38 cellular contexts compared by ENCODE assay signal in the genomic region with DNA sequence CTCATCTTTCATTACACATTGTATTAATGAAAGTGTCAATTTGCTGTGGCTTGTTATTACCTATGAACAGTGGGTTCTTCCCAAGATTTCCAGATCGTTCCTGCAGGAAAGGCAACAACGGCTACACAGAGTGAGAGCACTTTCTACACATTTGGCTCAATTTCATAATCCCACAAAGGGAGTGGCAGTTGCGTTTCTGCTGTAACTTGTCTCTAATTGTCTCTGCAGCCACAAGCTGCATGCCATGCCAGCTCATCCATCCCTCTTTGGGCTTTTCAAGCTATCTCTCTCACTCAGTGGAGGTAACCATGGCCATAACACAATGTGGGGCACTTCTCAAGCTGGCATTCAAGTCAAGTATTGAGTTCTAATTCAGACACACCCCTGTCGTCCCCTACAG. TPM values are rescaled to one million over a fixed set of nuclear protein-coding genes. Genes with fewer than 3 reads are reported as not detected.
"Had no signal": no experiment of that assay in that cellular context is flagged by ENCODE, and none has a peak within 500 bp of the region (broad histone marks: within the 10 kb centered on the region; RNA-seq: fewer than 3 reads in every experiment).

No MANE protein-coding gene starts in this region.

- H3K4me3 Mint-ChIP-seq: activated CD4-positive, alpha-beta memory T cell treated with anti-CD3 and anti-CD28 coated beads, Interleukin-2, amount 10 ng/mL, durations not matched to agents 7 days and 5 days; activated CD4-positive, alpha-beta T cell treated with anti-CD3 and anti-CD28 coated beads, Interleukin-2, amount 10 ng/mL, durations not matched to agents 7 days and 5 days; activated naive CD8-positive, alpha-beta T cell; activated T-cell treated with anti-CD3 and anti-CD28 coated beads, Interleukin-2, amount 50 U/mL, for 24 hours; activated T-cell treated with anti-CD3 and anti-CD28 coated beads, Interleukin-2, amount 50 U/mL, for 72 hours; activated T-helper 17 cell treated with anti-CD3 and anti-CD28 coated beads, Interleukin-2, amount 50 U/mL, for 72 hours; T-helper 17 cell; T-helper 2 cell treated with Interferon-gamma antibody and Interleukin-4, amounts not matched to agents 5 μg/mL and 100 μg/mL, for 36 hours; WTC11 had no signal

- H3K27me3 Mint-ChIP-seq: activated CD4-positive, alpha-beta memory T cell treated with anti-CD3 and anti-CD28 coated beads, Interleukin-2, amount 10 ng/mL, durations not matched to agents 7 days and 5 days; activated CD4-positive, alpha-beta T cell treated with anti-CD3 and anti-CD28 coated beads, Interleukin-2, amount 10 ng/mL, durations not matched to agents 7 days and 5 days had no signal

- H3K4me3 ChIP-seq: cardiac muscle cell, colonic mucosa, esophagus muscularis mucosa, gastroesophageal sphincter, heart right ventricle had no signal

- H3K9me3 Mint-ChIP-seq: activated CD4-positive, alpha-beta memory T cell treated with anti-CD3 and anti-CD28 coated beads, Interleukin-2, amount 10 ng/mL, durations not matched to agents 7 days and 5 days; activated CD4-positive, alpha-beta T cell treated with anti-CD3 and anti-CD28 coated beads, Interleukin-2, amount 10 ng/mL, durations not matched to agents 7 days and 5 days; activated T-cell treated with anti-CD3 and anti-CD28 coated beads, Interleukin-2, amount 50 U/mL, for 24 hours; activated T-helper 17 cell treated with anti-CD3 and anti-CD28 coated beads, Interleukin-2, amount 50 U/mL, for 72 hours; T-helper 2 cell treated with Interferon-gamma antibody and Interleukin-4, amounts not matched to agents 5 μg/mL and 100 μg/mL, for 36 hours had no signal

- H3K9me3 ChIP-seq: colonic mucosa, gastroesophageal sphincter had no signal

- DNase-seq: activated CD4-positive, alpha-beta memory T cell treated with anti-CD3 and anti-CD28 coated beads, Interleukin-2, amount 10 ng/mL, durations not matched to agents 7 days and 5 days; activated CD4-positive, alpha-beta T cell treated with anti-CD3 and anti-CD28 coated beads for 1 hour; activated CD4-positive, alpha-beta T cell treated with anti-CD3 and anti-CD28 coated beads for 4 hours; activated CD4-positive, alpha-beta T cell treated with anti-CD3 and anti-CD28 coated beads, Interleukin-2, amount 10 ng/mL, durations not matched to agents 7 days and 5 days; activated CD4-positive, alpha-beta T cell treated with anti-CD3 and anti-CD28 coated beads, Interleukin-2, amount 50 U/mL, for 4 hours; activated CD8-positive, alpha-beta memory T cell treated with anti-CD3 and anti-CD28 coated beads, Interleukin-2, amount 50 U/mL, for 48 hours; activated effector memory CD4-positive, alpha-beta T cell treated with Interleukin-2 at 50 U/mL for 16 hours; activated gamma-delta T cell treated with Interleukin-2 at 50 U/mL for 16 hours; activated naive CD4-positive, alpha-beta T cell treated with anti-CD3 and anti-CD28 coated beads, Interleukin-2, amount 50 U/mL, for 16 hours; activated naive CD4-positive, alpha-beta T cell treated with Interleukin-2 at 50 U/mL for 16 hours; activated T-cell treated with anti-CD3 and anti-CD28 coated beads for 4 hours; activated T-cell treated with anti-CD3 and anti-CD28 coated beads, Interleukin-2, amount 50 U/mL, for 24 hours; activated T-cell treated with anti-CD3 and anti-CD28 coated beads, Interleukin-2, amount 50 U/mL, for 72 hours; amniotic stem cell; anterior cingulate cortex; brain microvascular endothelial cell; central memory CD4-positive, alpha-beta T cell; cerebellar nuclear complex; colonic mucosa; effector CD8-positive, alpha-beta T cell; erythroblast; foreskin melanocyte; heart right ventricle; T-helper 1 cell; T-helper 17 cell; T1000 had no signal

- H3K4me1 Mint-ChIP-seq: activated CD4-positive, alpha-beta memory T cell treated with anti-CD3 and anti-CD28 coated beads, Interleukin-2, amount 10 ng/mL, durations not matched to agents 7 days and 5 days; activated CD4-positive, alpha-beta T cell treated with anti-CD3 and anti-CD28 coated beads, Interleukin-2, amount 10 ng/mL, durations not matched to agents 7 days and 5 days; activated T-helper 17 cell treated with anti-CD3 and anti-CD28 coated beads, Interleukin-2, amount 50 U/mL, for 72 hours; T-helper 17 cell had no signal

- H3K27me3 ChIP-seq: brain microvascular endothelial cell, cardiac muscle cell, colonic mucosa, esophagus muscularis mucosa had no signal

- ATAC-seq: activated T-cell treated with anti-CD3 and anti-CD28 coated beads, Interleukin-2, amount 50 U/mL, for 72 hours; activated T-helper 17 cell treated with anti-CD3 and anti-CD28 coated beads, Interleukin-2, amount 50 U/mL, for 72 hours; gastroesophageal sphincter; heart right ventricle; T-helper 17 cell; WTC11 had no signal

- H3K27ac ChIP-seq: brain microvascular endothelial cell, cardiac muscle cell, colonic mucosa, esophagus muscularis mucosa, gastroesophageal sphincter, heart right ventricle, VCaP had no signal

- H3K27ac Mint-ChIP-seq: activated CD4-positive, alpha-beta memory T cell treated with anti-CD3 and anti-CD28 coated beads, Interleukin-2, amount 10 ng/mL, durations not matched to agents 7 days and 5 days; activated CD4-positive, alpha-beta T cell treated with anti-CD3 and anti-CD28 coated beads, Interleukin-2, amount 10 ng/mL, durations not matched to agents 7 days and 5 days; activated naive CD8-positive, alpha-beta T cell; activated T-cell treated with anti-CD3 and anti-CD28 coated beads, Interleukin-2, amount 50 U/mL, for 24 hours; activated T-cell treated with anti-CD3 and anti-CD28 coated beads, Interleukin-2, amount 50 U/mL, for 72 hours; activated T-helper 17 cell treated with anti-CD3 and anti-CD28 coated beads, Interleukin-2, amount 50 U/mL, for 72 hours; T-helper 17 cell; T-helper 2 cell treated with Interferon-gamma antibody and Interleukin-4, amounts not matched to agents 5 μg/mL and 100 μg/mL, for 36 hours; WTC11 had no signal

- FAIRE-seq: astrocyte, TTC549 had no signal

- H3K4me1 ChIP-seq: colonic mucosa, esophagus muscularis mucosa, gastroesophageal sphincter, heart right ventricle had no signal

- H3K36me3 Mint-ChIP-seq: activated naive CD8-positive, alpha-beta T cell; WTC11 had no signal

- H3K36me3 ChIP-seq: brain microvascular endothelial cell, cardiac muscle cell, colonic mucosa, esophagus muscularis mucosa, gastroesophageal sphincter, heart right ventricle had no signal

RNA-seq across cellular contexts. Expression of a gene that starts 27.7 kb away (rescaled TPM):
- total RNA-seq: activated CD4-positive, alpha-beta memory T cell treated with anti-CD3 and anti-CD28 coated beads, Interleukin-2, amount 10 ng/mL, durations not matched to agents 7 days and 5 days; activated CD4-positive, alpha-beta T cell treated with anti-CD3 and anti-CD28 coated beads, Interleukin-2, amount 10 ng/mL, durations not matched to agents 7 days and 5 days; activated T-helper 17 cell treated with anti-CD3 and anti-CD28 coated beads, Interleukin-2, amount 50 U/mL, for 72 hours; dermis microvascular lymphatic vessel endothelial cell; gastroesophageal sphincter; glomerular endothelial cell had no signal
